ENCODE assay signal across 14 cellular contexts in the genomic region with DNA sequence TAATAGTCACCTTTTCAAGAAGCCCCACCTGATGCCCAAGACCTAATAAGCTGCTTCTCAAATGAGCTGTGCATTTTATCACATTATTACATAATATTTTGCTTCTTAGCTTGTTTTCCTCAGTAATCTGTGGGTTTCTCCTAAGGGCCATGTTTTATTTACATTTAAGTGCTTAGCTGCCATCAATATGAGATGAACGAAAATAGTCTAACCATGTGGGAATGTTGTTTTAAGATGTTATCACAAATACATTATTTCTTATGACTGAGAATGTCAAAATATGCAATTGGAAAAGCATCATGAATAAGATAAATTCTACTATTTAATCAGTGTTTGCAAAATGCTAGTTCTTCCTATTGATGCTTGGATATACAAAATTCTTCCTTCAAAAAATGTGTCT. TPM values are rescaled to one million over a fixed set of nuclear protein-coding genes. Genes with fewer than 3 reads are reported as not detected.
DNase-seq lines count a peak whose midpoint lies in the region; ATAC-seq and TF ChIP-seq lines count a peak whose summit lies in the region.
"Had no signal": no experiment of that assay in that cellular context is flagged by ENCODE, and none has a peak within 500 bp of the region (broad histone marks: within the 10 kb centered on the region; RNA-seq: fewer than 3 reads in every experiment).

No MANE protein-coding gene starts in this region.

- H3K79me1 ChIP-seq in IMR-90 (ENCODE audit: low read depth in 1 of 2, low read length in 2 of 2): peaks cover 13 to 38% of the 10 kb centered on the region in 2 experiments

- H3K9me3 Mint-ChIP-seq in CD4-positive, CD25-positive, alpha-beta regulatory T cell: peaks cover 0 to 1% (median 0%) of the 10 kb centered on the region in 7 donors
- no peaks in the 10 kb centered on the region for H3K9me3 Mint-ChIP-seq in Caco-2 (ENCODE audit: unreplicated experiment)

- no peak for TF ChIP-seq RAD21 in IMR-90 (IDR thresholded peaks at IDR 0.05; ENCODE audit: low read length)

- peaks cover 65% of the 10 kb centered on the region for H3K36me3 Mint-ChIP-seq in CD4-positive, CD25-positive, alpha-beta regulatory T cell
- peaks cover 91% of the 10 kb centered on the region for H3K36me3 Mint-ChIP-seq in Caco-2 (ENCODE audit: insufficient read depth, unreplicated experiment)

- intact Hi-C loops in IMR-90 (cut with micrococcal nuclease): no loop called here
- intact Hi-C loops in Caco-2 (cut with micrococcal nuclease; ENCODE audit: unreplicated experiment): no loop called here

- H3K79me2 ChIP-seq in osteoblast (ENCODE audit: insufficient read depth, low read length): peaks cover 41% of the 10 kb centered on the region

- no peaks in the 10 kb centered on the region for H3K27me3 Mint-ChIP-seq in CD4-positive, CD25-positive, alpha-beta regulatory T cell
- no peaks in the 10 kb centered on the region for H3K27me3 Mint-ChIP-seq in Caco-2 (ENCODE audit: insufficient read depth, unreplicated experiment)

- TF ChIP-seq CTCF in IMR-90 (conservative IDR thresholded peaks at IDR 0.05; ENCODE audit: low read depth, low read length): no peak
- no peak for TF ChIP-seq CTCF in coronary artery (IDR thresholded peaks at IDR 0.05)
- TF ChIP-seq CTCF in osteoblast (IDR thresholded peaks at IDR 0.05; ENCODE audit: extremely low read depth, low read depth, low read length): no peak
- no peak for TF ChIP-seq CTCF in Caco-2 (IDR thresholded peaks at IDR 0.05; ENCODE audit: insufficient read depth in 1 of 2, low read depth in 1 of 2, low read length in 1 of 2, severe bottlenecking in 1 of 2, unreplicated experiment in 1 of 2)

- CTCF ChIA-PET in IMR-90 (lab: Yijun Ruan, JAX) (no interaction called here), Caco-2 (lab: Charles Lee) (no interaction called here)

- no TSS peak for BruUV-seq in IMR-90 (replicated peaks; lab: Mats Ljungman, UMichigan)
- no TSS peak for BruUV-seq in Caco-2 (replicated peaks; lab: Mats Ljungman, UMichigan)

- POLR2A ChIA-PET in IMR-90 (lab: Charles Lee; ENCODE audit: unreplicated experiment): no interaction called here
- POLR2A ChIA-PET in Caco-2 (lab: Charles Lee): interaction anchor here (0.6 kb wide), 1 partner anchor 8 kb away, joined by 4 read pairs; no protein-coding TSS in a partner anchor

- peaks cover 38 to 79% (median 54%) of the 10 kb centered on the region in 4 donors for H3K4me1 Mint-ChIP-seq in CD4-positive, CD25-positive, alpha-beta regulatory T cell
- peaks cover 4% of the 10 kb centered on the region for H3K4me1 Mint-ChIP-seq in Caco-2 (ENCODE audit: low read depth, unreplicated experiment)

- peak overlapping the region; percentile 29 for H2BK5ac ChIP-seq in IMR-90 (ENCODE audit: low read depth, low read length, poor library complexity, severe bottlenecking)

- peaks cover 96% of the 10 kb centered on the region for H3K36me3 ChIP-seq in CD4-positive, CD25-positive, alpha-beta regulatory T cell (ENCODE audit: control insufficient read depth, insufficient read depth, low read length)
- H3K36me3 ChIP-seq in IMR-90 (ENCODE audit: control insufficient read depth, insufficient read depth, low read length) (peaks cover 49% of the 10 kb centered on the region), osteoblast (ENCODE audit: insufficient read depth, low read length) (peaks cover 99% of the 10 kb centered on the region), Caco-2 (ENCODE audit: control insufficient read depth, insufficient read depth, low read length) (no peaks in the 10 kb centered on the region; the same call in 1 of the 2 replicates)

- H2AK5ac ChIP-seq in IMR-90 (ENCODE audit: low read depth, low read length): no peak overlapping the region

- peaks cover 7% of the 10 kb centered on the region; the same call in 1 of the 2 replicates for H4K20me1 ChIP-seq in IMR-90 (ENCODE audit: insufficient read depth, low read length)
- H4K20me1 ChIP-seq in osteoblast (ENCODE audit: insufficient read depth, low read length): peaks cover 33% of the 10 kb centered on the region

- H3K23ac ChIP-seq in IMR-90 (ENCODE audit: low read depth, low read length): no peak overlapping the region

- H2AFZ ChIP-seq in IMR-90 (replicated peaks; ENCODE audit: low read length, poor library complexity) (no peak overlapping the region), osteoblast (ENCODE audit: low read length) (no peak overlapping the region)

- H4K91ac ChIP-seq in IMR-90 (ENCODE audit: insufficient read depth, low read depth, low read length): no peak overlapping the region

- H3K27ac Mint-ChIP-seq in CD4-positive, CD25-positive, alpha-beta regulatory T cell: peak overlapping the region in 2 of 3 donors; percentile 1 to 71
- no peak overlapping the region for H3K27ac Mint-ChIP-seq in Caco-2 (ENCODE audit: unreplicated experiment)

- peaks cover 34% of the 10 kb centered on the region for H3K4me1 ChIP-seq in CD4-positive, CD25-positive, alpha-beta regulatory T cell (ENCODE audit: control insufficient read depth, insufficient read depth, low read length, poor library complexity, severe bottlenecking)
- H3K4me1 ChIP-seq in IMR-90 (ENCODE audit: control insufficient read depth, insufficient read depth, low read length) (0 out of 2 replicates have a peak, but pooled peaks cover 2% of the 10 kb centered on the region), osteoblast (ENCODE audit: insufficient read depth, low read length) (peaks cover 8% of the 10 kb centered on the region), Caco-2 (no peaks in the 10 kb centered on the region)

- no peak overlapping the region for H4K5ac ChIP-seq in IMR-90 (ENCODE audit: low read depth, low read length)

- 0 out of 2 replicates have a peak, but pooled peaks cover 4% of the 10 kb centered on the region for H3K9me1 ChIP-seq in IMR-90 (ENCODE audit: insufficient read depth, low read length)

- ATAC-seq in CD4-positive, CD25-positive, alpha-beta regulatory T cell (ENCODE audit: low read depth in 2 of 2): no peak
- ATAC-seq in IMR-90 (ENCODE audit: low read depth): no peak
- no peak for ATAC-seq in GM19452 (IDR thresholded peaks at IDR 0.05; ENCODE audit: unreplicated experiment)
- no peak for ATAC-seq in HG02610 (IDR thresholded peaks at IDR 0.05; ENCODE audit: unreplicated experiment)

- peak overlapping the region; percentile 51 for H3K27ac ChIP-seq in CD4-positive, CD25-positive, alpha-beta regulatory T cell (ENCODE audit: insufficient read depth, low read length, poor library complexity, severe bottlenecking)
- H3K27ac ChIP-seq in IMR-90 (ENCODE audit: insufficient read depth, low read length) (no peak overlapping the region), coronary artery (peak overlapping the region; percentile 3 to 47), osteoblast (ENCODE audit: low read depth, low read length) (peak overlapping the region; percentile 18)
- H3K27ac ChIP-seq: SJCRH30 had no signal

- H4K8ac ChIP-seq in IMR-90 (ENCODE audit: low read depth in 2 of 2, low read length in 2 of 2): no peak overlapping the region

- dilution Hi-C loops in IMR-90 (cut with HindIII; ENCODE audit: low sequenced_read_pairs, unreplicated experiment): no loop called here

- WGBS in IMR-90 (ENCODE audit: extremely low coverage in 2 of 2, insufficient read length in 1 of 2), 2 experiments: no CpG with 5 or more reads among the region's 1 CpG

- in situ Hi-C loops in IMR-90 (cut with MboI; ENCODE audit: low sequenced_read_pairs): no loop called here

- H2BK15ac ChIP-seq in IMR-90 (ENCODE audit: low read depth, low read length): no peak overlapping the region

- H3K4me2 ChIP-seq in IMR-90 (ENCODE audit: low read depth, low read length) (no peak overlapping the region), osteoblast (ENCODE audit: insufficient read depth, low read length) (no peak overlapping the region)

- H3K18ac ChIP-seq in IMR-90 (ENCODE audit: low read depth, low read length): no peak overlapping the region

- peak overlapping the region in 1 of 4 donors; percentile 72 for H3K4me3 Mint-ChIP-seq in CD4-positive, CD25-positive, alpha-beta regulatory T cell
- H3K4me3 Mint-ChIP-seq in Caco-2 (ENCODE audit: unreplicated experiment): no peak overlapping the region

- H3K27me3 ChIP-seq in CD4-positive, CD25-positive, alpha-beta regulatory T cell (ENCODE audit: control insufficient read depth, insufficient read depth, low read length): no peaks in the 10 kb centered on the region
- H3K27me3 ChIP-seq in IMR-90 (ENCODE audit: control insufficient read depth, insufficient read depth, low read length) (no peaks in the 10 kb centered on the region), osteoblast (ENCODE audit: insufficient read depth, low read length) (no peaks in the 10 kb centered on the region), Caco-2 (replicated peaks; ENCODE audit: control insufficient read depth, insufficient read depth, low read length) (no peaks in the 10 kb centered on the region)
- H3K27me3 ChIP-seq: SJCRH30 had no signal

- no peak overlapping the region for H2BK120ac ChIP-seq in IMR-90 (ENCODE audit: low read depth, low read length)

- no peak overlapping the region for H3K14ac ChIP-seq in IMR-90 (replicated peaks; ENCODE audit: low read depth, low read length)

- no peak overlapping the region for H3K9ac ChIP-seq in IMR-90 (ENCODE audit: low read depth, low read length)

- H3K56ac ChIP-seq in IMR-90 (ENCODE audit: extremely low read depth, insufficient read depth, low read length): no peak overlapping the region

- no peak overlapping the region for H3K4ac ChIP-seq in IMR-90 (ENCODE audit: low read depth, low read length)

- no peak for DNase-seq in CD4-positive, CD25-positive, alpha-beta regulatory T cell
- DNase-seq in IMR-90: no peak
- DNase-seq in coronary artery (ENCODE audit: low spot score): no peak
- no peak for DNase-seq in osteoblast (ENCODE audit: insufficient read length, low spot score, missing footprints)
- DNase-seq in NCI-H1694 treated with DMSO at 0.1 percent for 48 hours (lab: John Stamatoyannopoulos, UW): no peak
- DNase-seq in Caco-2: no peak
- DNase-seq: foreskin fibroblast; NCI-H1092 treated with DMSO at 0.1 percent for 48 hours; NCI-H2227 treated with DMSO at 0.1 percent for 48 hours; SJCRH30; stimulated activated CD4-positive, alpha-beta T cell treated with anti-CD3 and anti-CD28 coated beads, Interleukin-12 subunit alpha, Interleukin-12 subunit beta, amount 100 ng/mL, for 4 hours had no signal

- H3K9me3 ChIP-seq in CD4-positive, CD25-positive, alpha-beta regulatory T cell (ENCODE audit: control insufficient read depth in 2 of 2, low read length in 2 of 2): no peaks in the 10 kb centered on the region
- no peaks in the 10 kb centered on the region for H3K9me3 ChIP-seq in IMR-90 (ENCODE audit: control insufficient read depth, insufficient read depth, low read length)
- no peaks in the 10 kb centered on the region for H3K9me3 ChIP-seq in osteoblast (ENCODE audit: low read depth, low read length)
- H3K9me3 ChIP-seq in Caco-2: no peaks in the 10 kb centered on the region
- H3K9me3 ChIP-seq: SJCRH30, thoracic aorta had no signal

- H2BK20ac ChIP-seq in IMR-90 (ENCODE audit: low read depth, low read length): no peak overlapping the region

- no peak overlapping the region for H3K4me3 ChIP-seq in CD4-positive, CD25-positive, alpha-beta regulatory T cell (ENCODE audit: low read depth, low read length)
- H3K4me3 ChIP-seq in IMR-90 (ENCODE audit: insufficient read depth, low read depth, low read length) (no peak overlapping the region), coronary artery (no peak overlapping the region), osteoblast (ENCODE audit: insufficient read depth, low read length) (no peak overlapping the region), Caco-2 (ENCODE audit: low read depth, low read length) (no peak overlapping the region)
- H3K4me3 ChIP-seq: SJCRH30, thoracic aorta had no signal

- no peak for TF ChIP-seq POLR2A in IMR-90 (IDR thresholded peaks at IDR 0.05; ENCODE audit: low read depth, low read length)

- no peak overlapping the region for H2AK9ac ChIP-seq in IMR-90 (replicated peaks; ENCODE audit: low read depth, low read length, poor library complexity)

RNA-seq across cellular contexts. Expression of gene ARRDC3, which starts 10.1 kb away (rescaled TPM):
- total RNA-seq in CD4-positive, CD25-positive, alpha-beta regulatory T cell: 228 TPM
- polyA plus RNA-seq in CD4-positive, CD25-positive, alpha-beta regulatory T cell: 100 to 1,000 TPM; 102 to 194 (median 149) TPM
- 82.2 and 86.7 TPM in 2 replicates for total RNA-seq in IMR-90 (2012; rRNA removed)
- 4.8 and 19.3 TPM in 2 replicates for polyA plus RNA-seq in IMR-90 (2012; rRNA removed)
- 1.5 and 2.1 TPM in 2 replicates for polyA plus RNA-seq in IMR-90 (2012; cell fraction: cytosol; rRNA removed)
- 2.7 and 46.8 TPM in 2 replicates for polyA plus RNA-seq in IMR-90 (2012; cell fraction: nucleus; rRNA removed; ENCODE audit: low replicate concordance)
- total RNA-seq in osteoblast: 93.1 and 101 TPM in 2 replicates
- 34.5 and 38.7 TPM in 2 replicates for total RNA-seq in Caco-2 (2022)
